22 cellular contexts compared by ENCODE assay signal in the genomic region with DNA sequence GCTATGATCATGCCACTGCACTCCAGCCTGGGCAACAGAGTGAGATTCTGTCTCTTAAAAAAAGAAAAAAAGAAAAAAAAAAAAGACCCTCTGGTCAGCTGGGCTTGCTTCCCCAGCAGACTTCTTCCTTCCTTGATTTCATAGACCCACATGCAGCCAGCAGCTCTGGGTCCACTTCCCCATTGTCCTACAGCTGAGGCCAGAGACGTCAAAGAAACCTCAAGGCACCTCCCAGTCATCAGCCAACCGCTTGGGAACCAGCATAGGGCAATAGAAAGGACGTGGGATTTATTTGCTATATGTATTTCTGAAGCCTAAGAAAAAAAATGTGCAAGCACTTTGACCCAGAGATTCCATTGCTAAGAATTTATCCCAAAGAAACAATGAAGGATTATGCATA. TPM values are rescaled to one million over a fixed set of nuclear protein-coding genes. Genes with fewer than 3 reads are reported as not detected.
A peak's percentile ranks its signal among the peaks of the same experiment; 100 is the strongest.
DNase-seq lines count a peak whose midpoint lies in the region; ATAC-seq and FAIRE-seq lines count a peak whose summit lies in the region.
"Had no signal": no experiment of that assay in that cellular context is flagged by ENCODE, and none has a peak within 500 bp of the region (broad histone marks: within the 10 kb centered on the region; RNA-seq: fewer than 3 reads in every experiment).

No MANE protein-coding gene starts in this region.

- H3K36me3 ChIP-seq in small intestine (ENCODE audit: control insufficient read depth in 2 of 2, insufficient read depth in 2 of 2, low read length in 2 of 2): no peaks in the 10 kb centered on the region
- H3K36me3 ChIP-seq: spleen had no signal

- FAIRE-seq in small intestine (lab: Jason Lieb, UNC): no peak
- FAIRE-seq: A204.1, GM12892 had no signal

- H3K27ac Mint-ChIP-seq in dendritic cell treated with granulocyte-macrophage colony-stimulating factor and Interleukin-4, amounts not matched to agents 40 ng/mL and 50 ng/mL, for 4 days: peak overlapping the region; percentile 70
- H3K27ac Mint-ChIP-seq: activated naive CD8-positive, alpha-beta T cell had no signal

- H3K4me1 ChIP-seq in small intestine (ENCODE audit: control insufficient read depth in 2 of 2, insufficient read depth in 1 of 2, low read depth in 1 of 2, low read length in 1 of 2): no peaks in the 10 kb centered on the region

- no peak overlapping the region for H3K27ac ChIP-seq in small intestine (ENCODE audit: low read depth in 1 of 2, low read length in 1 of 2)
- H3K27ac ChIP-seq: KMS-11 had no signal

- no peaks in the 10 kb centered on the region for H3K27me3 ChIP-seq in small intestine (ENCODE audit: control insufficient read depth in 2 of 2, insufficient read depth in 2 of 2, low read length in 2 of 2)

- peak; percentile 63 for ATAC-seq in Right ventricle myocardium superior (ENCODE audit: poor library complexity)

- DNase-seq in Right ventricle myocardium superior (peak; percentile 44), cardiac septum (ENCODE audit: low spot score) (no peak), midbrain (lab: John Stamatoyannopoulos, UW) (peak; percentile 50), COLO668 (lab: John Stamatoyannopoulos, UW; ENCODE audit: unreplicated experiment) (no peak), small intestine (no peak), NCI-H1048 (lab: John Stamatoyannopoulos, UW) (no peak), NCI-H2081 (lab: John Stamatoyannopoulos, UW) (no peak)
- DNase-seq: activated CD4-positive, alpha-beta T cell treated with anti-CD3 and anti-CD28 coated beads, Interleukin-2, amount 50 U/mL, for 1 hour; activated T-cell treated with anti-CD3 and anti-CD28 coated beads, Interleukin-2, amount 50 U/mL, for 1 hour; CD8-positive, alpha-beta memory T cell; effector CD4-positive, alpha-beta T cell; HCEC 1CT; mesendoderm; NCI-H510A treated with DMSO at 0.1 percent for 48 hours; spleen; T-helper 2 cell had no signal

- WGBS in small intestine, 3 donors: 41 to 52% (median 44%) methylated on average over 3 of the region's 3 CpGs

- no peaks in the 10 kb centered on the region for H3K36me3 Mint-ChIP-seq in dendritic cell treated with granulocyte-macrophage colony-stimulating factor and Interleukin-4, amounts not matched to agents 40 ng/mL and 50 ng/mL, for 4 days (ENCODE audit: low read depth)
- H3K36me3 Mint-ChIP-seq: activated naive CD8-positive, alpha-beta T cell; CD8-positive, alpha-beta memory T cell had no signal

- peaks cover 80% of the 10 kb centered on the region for H3K4me1 Mint-ChIP-seq in dendritic cell treated with granulocyte-macrophage colony-stimulating factor and Interleukin-4, amounts not matched to agents 40 ng/mL and 50 ng/mL, for 4 days (ENCODE audit: low read depth)

- no peaks in the 10 kb centered on the region for H3K9me3 ChIP-seq in small intestine (ENCODE audit: control insufficient read depth, low read depth)
- H3K9me3 ChIP-seq: spleen had no signal

- no peak overlapping the region for H3K4me3 Mint-ChIP-seq in dendritic cell treated with granulocyte-macrophage colony-stimulating factor and Interleukin-4, amounts not matched to agents 40 ng/mL and 50 ng/mL, for 4 days
- H3K4me3 Mint-ChIP-seq: activated naive CD8-positive, alpha-beta T cell; CD8-positive, alpha-beta memory T cell had no signal

- intact Hi-C loops in Right ventricle myocardium superior (cut with DNase I) (no loop called here), cardiac septum (cut with DNase I) (no loop called here)
- intact Hi-C loops in dendritic cell treated with granulocyte-macrophage colony-stimulating factor and Interleukin-4, amounts not matched to agents 40 ng/mL and 50 ng/mL, for 4 days (cut with micrococcal nuclease): no loop called here

- no peaks in the 10 kb centered on the region for H3K9me3 Mint-ChIP-seq in dendritic cell treated with granulocyte-macrophage colony-stimulating factor and Interleukin-4, amounts not matched to agents 40 ng/mL and 50 ng/mL, for 4 days
- H3K9me3 Mint-ChIP-seq: CD8-positive, alpha-beta memory T cell had no signal

- H3K27me3 Mint-ChIP-seq in dendritic cell treated with granulocyte-macrophage colony-stimulating factor and Interleukin-4, amounts not matched to agents 40 ng/mL and 50 ng/mL, for 4 days: no peaks in the 10 kb centered on the region

- H3K4me3 ChIP-seq in small intestine (ENCODE audit: low read depth in 1 of 2, low read length in 2 of 2): no peak overlapping the region
- H3K4me3 ChIP-seq: spleen had no signal

RNA-seq across cellular contexts. Expression of a gene that starts 35.4 kb away (rescaled TPM):
- total RNA-seq in Right ventricle myocardium superior: 28.3 TPM
- 32.2 TPM for total RNA-seq in cardiac septum
- 10 to 100 TPM in 1 of 3 donors, 1 to 10 TPM in 2; 8.4 to 18.4 (median 8.9) TPM for polyA plus RNA-seq in small intestine

RNA-seq across cellular contexts. Expression of a gene that starts 38.8 kb away (rescaled TPM):
- total RNA-seq in Right ventricle myocardium superior (not detected), cardiac septum (not detected)
- 10 to 100 TPM; 23.0 to 42.3 (median 32.2) TPM for polyA plus RNA-seq in small intestine
- total RNA-seq: CD8-positive, alpha-beta memory T cell; fibroblast of lung; spleen had no signal
- polyA plus RNA-seq: CD8-positive, alpha-beta memory T cell; fibroblast of lung; spleen had no signal

Comparison
In these comparisons a context has a peak if more than half of its experiments do, and no peak if none do; other contexts are left out.
1. DNase-seq: peak in Right ventricle myocardium superior (single experiment) and midbrain (single experiment); none in cardiac septum (single experiment), COLO668 (single experiment), small intestine (single experiment), NCI-H1048 (single experiment) and NCI-H2081 (0 of 2).